Comparison of ENCODE assay signal across 1 cellular context in genomic region chr17:21029032-21029431, GRCh38.
TF ChIP-seq lines count a peak whose summit lies in the region.

No MANE protein-coding gene starts in this region.

TF ChIP-seq in GM12878, 131 proteins besides CTCF, POLR2A, EP300 and RAD21:
- TF ChIP-seq, protein P1, sequence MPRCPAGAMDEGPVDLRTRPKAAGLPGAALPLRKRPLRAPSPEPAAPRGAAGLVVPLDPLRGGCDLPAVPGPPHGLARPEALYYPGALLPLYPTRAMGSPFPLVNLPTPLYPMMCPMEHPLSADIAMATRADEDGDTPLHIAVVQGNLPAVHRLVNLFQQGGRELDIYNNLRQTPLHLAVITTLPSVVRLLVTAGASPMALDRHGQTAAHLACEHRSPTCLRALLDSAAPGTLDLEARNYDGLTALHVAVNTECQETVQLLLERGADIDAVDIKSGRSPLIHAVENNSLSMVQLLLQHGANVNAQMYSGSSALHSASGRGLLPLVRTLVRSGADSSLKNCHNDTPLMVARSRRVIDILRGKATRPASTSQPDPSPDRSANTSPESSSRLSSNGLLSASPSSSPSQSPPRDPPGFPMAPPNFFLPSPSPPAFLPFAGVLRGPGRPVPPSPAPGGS (IDR thresholded peaks at IDR 0.05; ENCODE audit: borderline replicate concordance, insufficient read depth, low read depth, low read length, poor library complexity, severe bottlenecking) = peak; percentile 58
- TF ChIP-seq, protein P2, sequence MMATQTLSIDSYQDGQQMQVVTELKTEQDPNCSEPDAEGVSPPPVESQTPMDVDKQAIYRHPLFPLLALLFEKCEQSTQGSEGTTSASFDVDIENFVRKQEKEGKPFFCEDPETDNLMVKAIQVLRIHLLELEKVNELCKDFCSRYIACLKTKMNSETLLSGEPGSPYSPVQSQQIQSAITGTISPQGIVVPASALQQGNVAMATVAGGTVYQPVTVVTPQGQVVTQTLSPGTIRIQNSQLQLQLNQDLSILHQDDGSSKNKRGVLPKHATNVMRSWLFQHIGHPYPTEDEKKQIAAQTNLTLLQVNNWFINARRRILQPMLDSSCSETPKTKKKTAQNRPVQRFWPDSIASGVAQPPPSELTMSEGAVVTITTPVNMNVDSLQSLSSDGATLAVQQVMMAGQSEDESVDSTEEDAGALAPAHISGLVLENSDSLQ (IDR thresholded peaks at IDR 0.05) = no peak
- no peak for TF ChIP-seq TBL1XR1 (IDR thresholded peaks at IDR 0.05; ENCODE audit: low read depth, low read length)
- no peak for TF ChIP-seq EGR1 (IDR thresholded peaks at IDR 0.05; ENCODE audit: borderline replicate concordance in 1 of 2, low read depth in 2 of 2, low read length in 2 of 2)
